ENCODE assay signal across 16 cellular contexts in genomic region chr17:46182961-46183360, GRCh38. TPM values are rescaled to one million over a fixed set of nuclear protein-coding genes. Genes with fewer than 3 reads are reported as not detected.
DNase-seq lines count a peak whose midpoint lies in the region; ATAC-seq, FAIRE-seq and TF ChIP-seq lines count a peak whose summit lies in the region.
"Had no signal": no experiment of that assay in that cellular context is flagged by ENCODE, and none has a peak within 500 bp of the region (broad histone marks: within the 10 kb centered on the region; RNA-seq: fewer than 3 reads in every experiment).

No MANE protein-coding gene starts in this region.

- DNase-seq in NCI-H82 (lab: John Stamatoyannopoulos, UW) (peak; percentile 32), NCI-H82 treated with DMSO at 0.1 percent for 48 hours (lab: John Stamatoyannopoulos, UW; ENCODE audit: unreplicated experiment) (no peak), GM12892 (ENCODE audit: insufficient read length) (no peak), lower lobe of right lung (no peak), mammary epithelial cell (no peak)
- DNase-seq in natural killer cell treated with Interleukin-12 subunit alpha and Interleukin-12 subunit beta and Interleukin-15 and Interleukin-18, amount 100 ng/mL, for 72 hours (ENCODE audit: low spot score): no peak
- DNase-seq: activated CD8-positive, alpha-beta memory T cell treated with anti-CD3 and anti-CD28 coated beads, Interleukin-2, amount 50 U/mL, for 48 hours; hypothalamus; left lung; NCI-H1048; NCI-H226 had no signal

- WGBS in mammary epithelial cell (ENCODE audit: low coverage, missing lambda C conversion rate): 76% methylated on average over 3 of the region's 3 CpGs

- peak in 1 of 2 donors; percentile 36 for ATAC-seq in natural killer cell treated with Interleukin-12 subunit alpha and Interleukin-12 subunit beta and Interleukin-15 and Interleukin-18, amount 100 ng/mL, for 72 hours
- no peak for ATAC-seq in lower lobe of right lung
- ATAC-seq in HG02885 (IDR thresholded peaks at IDR 0.05; ENCODE audit: poor library complexity, unreplicated experiment): no peak
- ATAC-seq: left lung, SK-N-SH treated with all-trans-retinoic acid at 6 μM for 48 hours had no signal

- peaks cover 18% of the 10 kb centered on the region for H3K36me3 Mint-ChIP-seq in brain
- H3K36me3 Mint-ChIP-seq in natural killer cell treated with Interleukin-12 subunit alpha and Interleukin-12 subunit beta and Interleukin-15 and Interleukin-18, amount 100 ng/mL, for 72 hours: no peaks in the 10 kb centered on the region

- CTCF ChIA-PET in mammary epithelial cell (lab: Charles Lee; ENCODE audit: low non-redundant PET): no interaction called here

- H3K4me3 ChIP-seq in lower lobe of right lung (no peak overlapping the region), mammary epithelial cell (replicated peaks in 1 of 3; ENCODE audit: insufficient read depth in 1 of 3, low read depth in 2 of 3, low read length in 3 of 3) (no peak overlapping the region)
- H3K4me3 ChIP-seq: coronary artery, left lung, suprapubic skin had no signal

- H3K9me3 ChIP-seq in lower lobe of right lung: no peaks in the 10 kb centered on the region
- H3K9me3 ChIP-seq in mammary epithelial cell (replicated peaks; ENCODE audit: insufficient read depth, low read length): no peaks in the 10 kb centered on the region
- H3K9me3 ChIP-seq: left lung, suprapubic skin had no signal

- no peak overlapping the region for H2AFZ ChIP-seq in mammary epithelial cell (ENCODE audit: low read depth, low read length)

- H3K9me3 Mint-ChIP-seq in brain: no peaks in the 10 kb centered on the region
- no peaks in the 10 kb centered on the region for H3K9me3 Mint-ChIP-seq in natural killer cell treated with Interleukin-12 subunit alpha and Interleukin-12 subunit beta and Interleukin-15 and Interleukin-18, amount 100 ng/mL, for 72 hours

- peak; percentile 42 for FAIRE-seq in GM12892 (lab: Jason Lieb, UNC)

- no TSS peak for BruUV-seq in mammary epithelial cell (replicated peaks; lab: Mats Ljungman, UMichigan)

- peak overlapping the region in 4 of 5 experiments; percentile 3 to 54 (median 12) for H3K27ac Mint-ChIP-seq in brain
- peak overlapping the region; percentile 71 to 96 for H3K27ac Mint-ChIP-seq in natural killer cell treated with Interleukin-12 subunit alpha and Interleukin-12 subunit beta and Interleukin-15 and Interleukin-18, amount 100 ng/mL, for 72 hours

- no peaks in the 10 kb centered on the region for H3K27me3 Mint-ChIP-seq in brain
- H3K27me3 Mint-ChIP-seq in natural killer cell treated with Interleukin-12 subunit alpha and Interleukin-12 subunit beta and Interleukin-15 and Interleukin-18, amount 100 ng/mL, for 72 hours: no peaks in the 10 kb centered on the region

- H3K4me3 Mint-ChIP-seq in brain: peak overlapping the region in 4 of 5 experiments; percentile 0 to 13 (median 2)
- peak overlapping the region; percentile 50 for H3K4me3 Mint-ChIP-seq in natural killer cell treated with Interleukin-12 subunit alpha and Interleukin-12 subunit beta and Interleukin-15 and Interleukin-18, amount 100 ng/mL, for 72 hours

- H3K36me3 ChIP-seq in lower lobe of right lung (no peaks in the 10 kb centered on the region), mammary epithelial cell (ENCODE audit: insufficient read depth, low read length) (no peaks in the 10 kb centered on the region)
- H3K36me3 ChIP-seq: left lung, suprapubic skin had no signal

- dilution Hi-C loops in mammary epithelial cell (cut with HindIII; ENCODE audit: low sequenced_read_pairs): no loop called here

- no peak overlapping the region for H3K4me2 ChIP-seq in mammary epithelial cell (ENCODE audit: insufficient read depth, low read depth, low read length)

- TF ChIP-seq POLR2A in GM12892 (IDR thresholded peaks at IDR 0.05; ENCODE audit: low read depth, low read length): no peak

- in situ Hi-C loops in mammary epithelial cell (cut with MboI; ENCODE audit: low sequenced_read_pairs in 2 of 2): no loop called here

- peaks cover 19% of the 10 kb centered on the region for H4K20me1 ChIP-seq in mammary epithelial cell (ENCODE audit: insufficient read depth, low read length)

- TF ChIP-seq CTCF in brain (conservative IDR thresholded peaks at IDR 0.05) (no peak), lower lobe of right lung (IDR thresholded peaks at IDR 0.05) (no peak), mammary epithelial cell (conservative IDR thresholded peaks at IDR 0.05 in 1 of 2, IDR thresholded peaks at IDR 0.05 in 1 of 2; ENCODE audit: extremely low read depth in 1 of 2, insufficient read depth in 1 of 2, low read depth in 1 of 2, low read length in 2 of 2) (no peak)

- H3K4me1 Mint-ChIP-seq in brain: peaks cover 96% of the 10 kb centered on the region
- H3K4me1 Mint-ChIP-seq in natural killer cell treated with Interleukin-12 subunit alpha and Interleukin-12 subunit beta and Interleukin-15 and Interleukin-18, amount 100 ng/mL, for 72 hours (ENCODE audit: low read depth in 2 of 2): peaks cover 78 to 89% of the 10 kb centered on the region in 2 donors

- H3K9ac ChIP-seq in mammary epithelial cell (ENCODE audit: insufficient read depth, low read length): no peak overlapping the region

- no peaks in the 10 kb centered on the region for H3K27me3 ChIP-seq in lower lobe of right lung (ENCODE audit: low read depth)
- no peaks in the 10 kb centered on the region for H3K27me3 ChIP-seq in mammary epithelial cell (ENCODE audit: insufficient read depth, low read length)
- H3K27me3 ChIP-seq: left lung, suprapubic skin had no signal

- no peak overlapping the region for H3K27ac ChIP-seq in lower lobe of right lung
- no peak overlapping the region for H3K27ac ChIP-seq in mammary epithelial cell (ENCODE audit: insufficient read depth, low read depth, low read length)
- H3K27ac ChIP-seq: coronary artery, left lung, suprapubic skin had no signal

- intact Hi-C loops in lower lobe of right lung (cut with DNase I) (no loop called here), mammary epithelial cell (cut with micrococcal nuclease) (no loop called here)

- peaks cover 100% of the 10 kb centered on the region for H3K79me2 ChIP-seq in mammary epithelial cell (ENCODE audit: insufficient read depth, low read length)

- H3K4me1 ChIP-seq in lower lobe of right lung: peaks cover 89% of the 10 kb centered on the region
- H3K4me1 ChIP-seq in mammary epithelial cell (ENCODE audit: insufficient read depth, low read length): peaks cover 13% of the 10 kb centered on the region

RNA-seq across cellular contexts. Expression of gene KANSL1, which starts 10.3 kb away (rescaled TPM):
- polyA plus RNA-seq in GM12892 (2012; ENCODE audit: missing spikeins): 27.1 TPM
- 25.7 TPM for polyA plus RNA-seq in brain (ENCODE audit: insufficient read depth, low read depth, low replicate concordance)
- total RNA-seq in natural killer cell treated with Interleukin-12 subunit alpha and Interleukin-12 subunit beta and Interleukin-15 and Interleukin-18, amount 100 ng/mL, for 72 hours: 100 to 1,000 TPM; 127 to 161 TPM
- 78.5 TPM for total RNA-seq in lower lobe of right lung
- total RNA-seq in mammary epithelial cell: 10 to 100 TPM; 54.3 to 56.7 TPM
- 3.1 TPM for polyA plus RNA-seq in mammary epithelial cell
- 74.6 TPM for polyA minus RNA-seq in mammary epithelial cell
